In genomic region chr16:68265078-68265925, GRCh38 we compare ENCODE assay signal across 9 cellular contexts. TPM values are rescaled to one million over a fixed set of nuclear protein-coding genes. Genes with fewer than 3 reads are reported as not detected.
DNase-seq lines count a peak whose midpoint lies in the region; ATAC-seq and TF ChIP-seq lines count a peak whose summit lies in the region.
"Had no signal": no experiment of that assay in that cellular context is flagged by ENCODE, and none has a peak within 500 bp of the region (broad histone marks: within the 10 kb centered on the region; RNA-seq: fewer than 3 reads in every experiment).

No MANE protein-coding gene starts in this region.

- H4K8ac ChIP-seq in neuronal stem cell (ENCODE audit: low read depth, low read length), result no peak overlapping the region

- H3K79me1 ChIP-seq in neuronal stem cell (ENCODE audit: low read depth, low read length), result peaks cover 3% of the 10 kb centered on the region

- H2BK120ac ChIP-seq in neuronal stem cell (ENCODE audit: low read depth, low read length), result no peak overlapping the region

- H3K27me3 ChIP-seq in OCI-LY1 (ENCODE audit: insufficient read depth, low read length) (no peaks in the 10 kb centered on the region), foreskin keratinocyte (no peaks in the 10 kb centered on the region), neuronal stem cell (ENCODE audit: control insufficient read depth in 3 of 3, insufficient read depth in 3 of 3, low read depth in 1 of 3, low read length in 3 of 3) (peaks cover 0 to 5% (median 0%) of the 10 kb centered on the region in 3 experiments)

- no peak overlapping the region for H2AK5ac ChIP-seq in neuronal stem cell (ENCODE audit: low read depth, low read length)

- peak overlapping the region; percentile 98 for H3K27ac ChIP-seq in OCI-LY1 (ENCODE audit: low read depth, low read length, poor library complexity, severe bottlenecking)
- H3K27ac ChIP-seq in foreskin keratinocyte, result peak overlapping the region; percentile 26
- H3K27ac ChIP-seq in neuronal stem cell (replicated peaks; ENCODE audit: low read length), result no peak overlapping the region

- ATAC-seq in foreskin keratinocyte, result peak; percentile 58

- peak; percentile 88 for DNase-seq in ELR (ENCODE audit: low read depth)
- DNase-seq in HEK293T (ENCODE audit: extremely low spot score), result peak; percentile 32
- no peak for DNase-seq in activated T-helper 2 cell treated with anti-CD3 and anti-CD28 coated beads, Interferon-gamma antibody, Interleukin-2, Interleukin-4, amounts not matched to agents 10 μg/mL and 5 μg/mL and 100 μg/mL, durations not matched to agents 14 hours and 24 hours and 36 hours (ENCODE audit: low spot score)
- DNase-seq in foreskin keratinocyte, result peak; percentile 71 to 83
- DNase-seq in neuronal stem cell (ENCODE audit: low spot score), result no peak
- no peak for DNase-seq in NCI-H2029 (lab: John Stamatoyannopoulos, UW)
- DNase-seq in putamen (ENCODE audit: low spot score), result no peak

- H3K14ac ChIP-seq in neuronal stem cell (ENCODE audit: low read length), result peak overlapping the region; percentile 100

- no peak overlapping the region for H2AFZ ChIP-seq in OCI-LY1 (ENCODE audit: low read length)
- H2AFZ ChIP-seq in neuronal stem cell (ENCODE audit: low read length), result peak overlapping the region; percentile 94

- peak overlapping the region; percentile 80 for H3K4ac ChIP-seq in neuronal stem cell (ENCODE audit: low read length)

- peaks cover 45% of the 10 kb centered on the region for H3K4me1 Mint-ChIP-seq in activated T-helper 2 cell treated with anti-CD3 and anti-CD28 coated beads, Interferon-gamma antibody, Interleukin-2, Interleukin-4, amounts not matched to agents 10 μg/mL and 5 μg/mL and 100 μg/mL, durations not matched to agents 14 hours and 24 hours and 36 hours (ENCODE audit: low read depth)

- H2BK5ac ChIP-seq in neuronal stem cell (ENCODE audit: low read length), result no peak overlapping the region

- no CpG with 5 or more reads among the region's 23 CpGs for WGBS in neuronal stem cell (ENCODE audit: extremely low coverage in 2 of 2, insufficient read length in 2 of 2, insufficient replicate concordance in 1 of 2), 2 donors

- peak overlapping the region; percentile 28 for H2BK12ac ChIP-seq in neuronal stem cell (ENCODE audit: low read length)

- H3K9me2 ChIP-seq in OCI-LY1 (ENCODE audit: low read depth, low read length), result no peaks in the 10 kb centered on the region

- H3K4me3 Mint-ChIP-seq in activated T-helper 2 cell treated with anti-CD3 and anti-CD28 coated beads, Interferon-gamma antibody, Interleukin-2, Interleukin-4, amounts not matched to agents 10 μg/mL and 5 μg/mL and 100 μg/mL, durations not matched to agents 14 hours and 24 hours and 36 hours (ENCODE audit: low read depth), result peak overlapping the region; percentile 93

- peak overlapping the region; percentile 87 for H3K4me3 ChIP-seq in OCI-LY1 (ENCODE audit: low read depth, low read length, poor library complexity, severe bottlenecking)
- peak overlapping the region; percentile 88 to 92 for H3K4me3 ChIP-seq in neuronal stem cell (ENCODE audit: low read length in 2 of 2)

- TF ChIP-seq CTCF in OCI-LY1 (IDR thresholded peaks at IDR 0.05; ENCODE audit: low read length) (no peak), foreskin keratinocyte (conservative IDR thresholded peaks at IDR 0.05) (no peak)

- H2BK15ac ChIP-seq in neuronal stem cell (ENCODE audit: low read length), result no peak overlapping the region

- intact Hi-C loops in activated T-helper 2 cell treated with anti-CD3 and anti-CD28 coated beads, Interferon-gamma antibody, Interleukin-2, Interleukin-4, amounts not matched to agents 10 μg/mL and 5 μg/mL and 100 μg/mL, durations not matched to agents 14 hours and 24 hours and 36 hours (cut with micrococcal nuclease), result loop anchor here (1.0 kb wide), 1 partner anchor 10 kb away; no protein-coding TSS in a partner anchor

- peaks cover 41% of the 10 kb centered on the region for H3K36me3 Mint-ChIP-seq in activated T-helper 2 cell treated with anti-CD3 and anti-CD28 coated beads, Interferon-gamma antibody, Interleukin-2, Interleukin-4, amounts not matched to agents 10 μg/mL and 5 μg/mL and 100 μg/mL, durations not matched to agents 14 hours and 24 hours and 36 hours (ENCODE audit: low read depth)

- H3K36me3 ChIP-seq in OCI-LY1 (ENCODE audit: insufficient read depth, low read length) (peaks cover 11% of the 10 kb centered on the region; the same call in 1 of the 2 replicates), neuronal stem cell (replicated peaks in 1 of 2; ENCODE audit: control insufficient read depth in 2 of 2, insufficient read depth in 2 of 2, low read length in 2 of 2) (peaks cover 2% of the 10 kb centered on the region in 2 donors)

- H4K20me1 ChIP-seq in OCI-LY1 (ENCODE audit: insufficient read depth, low read length), result no peaks in the 10 kb centered on the region

- CTCF ChIA-PET in HEK293T (lab: Yijun Ruan, JAX), result interaction anchor here (2.2 kb wide), 1 partner anchor 63 kb away, joined by 28 read pairs; no protein-coding TSS in a partner anchor

- H3K4me2 ChIP-seq in OCI-LY1 (ENCODE audit: low read length) (peak overlapping the region; percentile 84), neuronal stem cell (ENCODE audit: insufficient read depth, low read length, poor library complexity, severe bottlenecking) (peak overlapping the region; percentile 99)

- no peaks in the 10 kb centered on the region for H3K27me3 Mint-ChIP-seq in activated T-helper 2 cell treated with anti-CD3 and anti-CD28 coated beads, Interferon-gamma antibody, Interleukin-2, Interleukin-4, amounts not matched to agents 10 μg/mL and 5 μg/mL and 100 μg/mL, durations not matched to agents 14 hours and 24 hours and 36 hours (ENCODE audit: low read depth)

- H3K9me3 Mint-ChIP-seq in activated T-helper 2 cell treated with anti-CD3 and anti-CD28 coated beads, Interferon-gamma antibody, Interleukin-2, Interleukin-4, amounts not matched to agents 10 μg/mL and 5 μg/mL and 100 μg/mL, durations not matched to agents 14 hours and 24 hours and 36 hours, result no peaks in the 10 kb centered on the region

- H4K91ac ChIP-seq in neuronal stem cell (ENCODE audit: low read depth, low read length, poor library complexity), result no peak overlapping the region

- POLR2A ChIA-PET in HEK293T (lab: Yijun Ruan, JAX), result interaction anchor here (1.1 to 3.6 kb wide), 2 partner anchors 20 to 46 kb away, joined by 3 to 35 read pairs; partner anchors contain the start of genes PLA2G15, PRMT7 and SLC7A6OS

- H3K9me3 ChIP-seq in OCI-LY1 (ENCODE audit: low read length) (no peaks in the 10 kb centered on the region), neuronal stem cell (replicated peaks in 1 of 2; ENCODE audit: control insufficient read depth in 2 of 2, insufficient read depth in 1 of 2, low read depth in 1 of 2, low read length in 2 of 2) (peaks cover 0 to 2% of the 10 kb centered on the region in 2 donors)

- H3K9ac ChIP-seq in OCI-LY1 (ENCODE audit: low read length) (peak overlapping the region; percentile 71), neuronal stem cell (ENCODE audit: low read depth, low read length, poor library complexity) (peak overlapping the region; percentile 98)

- H3K4me1 ChIP-seq in OCI-LY1 (ENCODE audit: insufficient read depth, low read length, severe bottlenecking) (peaks cover 55% of the 10 kb centered on the region), foreskin keratinocyte (no peaks in the 10 kb centered on the region), neuronal stem cell (ENCODE audit: control insufficient read depth in 2 of 2, insufficient read depth in 1 of 2, low read depth in 1 of 2, low read length in 2 of 2) (peaks cover 0 to 9% of the 10 kb centered on the region in 2 donors)

- peak overlapping the region; percentile 99 for H3K18ac ChIP-seq in neuronal stem cell (ENCODE audit: low read length)

- H3K23ac ChIP-seq in neuronal stem cell (ENCODE audit: low read depth, low read length, poor library complexity), result peak overlapping the region; percentile 99

- H3F3A ChIP-seq in OCI-LY1 (ENCODE audit: insufficient read depth, low read length), result no peaks in the 10 kb centered on the region

- H3K27ac Mint-ChIP-seq in activated T-helper 2 cell treated with anti-CD3 and anti-CD28 coated beads, Interferon-gamma antibody, Interleukin-2, Interleukin-4, amounts not matched to agents 10 μg/mL and 5 μg/mL and 100 μg/mL, durations not matched to agents 14 hours and 24 hours and 36 hours, result peak overlapping the region; percentile 97

- H3K79me2 ChIP-seq in OCI-LY1 (ENCODE audit: insufficient read depth, low read length), result peaks cover 41% of the 10 kb centered on the region

TF ChIP-seq in HEK293T, 16 proteins besides CTCF, POLR2A, EP300 and RAD21 (continues in another document):
- TF ChIP-seq FOXM1 (IDR thresholded peaks at IDR 0.05; ENCODE audit: borderline replicate concordance), result no peak
- TF ChIP-seq ARNT (IDR thresholded peaks at IDR 0.05), result no peak

RNA-seq across cellular contexts. Expression of gene SLC7A6, which starts 1.0 kb away (rescaled TPM):
- total RNA-seq in activated T-helper 2 cell treated with anti-CD3 and anti-CD28 coated beads, Interferon-gamma antibody, Interleukin-2, Interleukin-4, amounts not matched to agents 10 μg/mL and 5 μg/mL and 100 μg/mL, durations not matched to agents 14 hours and 24 hours and 36 hours, result 107 and 108 TPM in 2 replicates
- total RNA-seq in foreskin keratinocyte, result 26.1 and 26.5 TPM in 2 replicates
- polyA plus RNA-seq in foreskin keratinocyte, result 9.6 and 9.9 TPM in 2 replicates
- 9.0 TPM for polyA plus RNA-seq in neuronal stem cell (2013, experiment 1 of 2)
- polyA plus RNA-seq in neuronal stem cell (2013, experiment 2 of 2), result 8.7 TPM

RNA-seq across cellular contexts. Expression of gene PLA2G15, which starts 20.1 kb away (rescaled TPM):
- 9.0 and 10.3 TPM in 2 replicates for total RNA-seq in activated T-helper 2 cell treated with anti-CD3 and anti-CD28 coated beads, Interferon-gamma antibody, Interleukin-2, Interleukin-4, amounts not matched to agents 10 μg/mL and 5 μg/mL and 100 μg/mL, durations not matched to agents 14 hours and 24 hours and 36 hours
- 9.0 and 11.4 TPM in 2 replicates for total RNA-seq in foreskin keratinocyte
- polyA plus RNA-seq in foreskin keratinocyte, result 9.3 and 10.7 TPM in 2 replicates
- polyA plus RNA-seq in neuronal stem cell (2013, experiment 1 of 2), result 5.4 TPM
- polyA plus RNA-seq in neuronal stem cell (2013, experiment 2 of 2), result 5.7 TPM

RNA-seq across cellular contexts. Expression of gene ESRP2, which starts 29.4 kb away (rescaled TPM):
- total RNA-seq in activated T-helper 2 cell treated with anti-CD3 and anti-CD28 coated beads, Interferon-gamma antibody, Interleukin-2, Interleukin-4, amounts not matched to agents 10 μg/mL and 5 μg/mL and 100 μg/mL, durations not matched to agents 14 hours and 24 hours and 36 hours, result 0.23 and 0.34 TPM in 2 replicates
- total RNA-seq in foreskin keratinocyte, result 36.2 and 41.7 TPM in 2 replicates
- polyA plus RNA-seq in foreskin keratinocyte, result 20.9 and 26.1 TPM in 2 replicates
- 0.15 TPM for polyA plus RNA-seq in neuronal stem cell (2013, experiment 1 of 2)
- 0.12 TPM for polyA plus RNA-seq in neuronal stem cell (2013, experiment 2 of 2)
- total RNA-seq: frontal cortex had no signal

RNA-seq across cellular contexts. Expression of gene SLC7A6OS, which starts 45.4 kb away (rescaled TPM):
- total RNA-seq in activated T-helper 2 cell treated with anti-CD3 and anti-CD28 coated beads, Interferon-gamma antibody, Interleukin-2, Interleukin-4, amounts not matched to agents 10 μg/mL and 5 μg/mL and 100 μg/mL, durations not matched to agents 14 hours and 24 hours and 36 hours, result 24.7 and 26.7 TPM in 2 replicates
- 14.1 and 14.2 TPM in 2 replicates for total RNA-seq in foreskin keratinocyte
- polyA plus RNA-seq in foreskin keratinocyte, result 7.9 and 8.4 TPM in 2 replicates
- 11.8 TPM for polyA plus RNA-seq in neuronal stem cell (2013, experiment 1 of 2)
- 12.4 TPM for polyA plus RNA-seq in neuronal stem cell (2013, experiment 2 of 2)

RNA-seq across cellular contexts. Expression of gene PRMT7, which starts 45.5 kb away (rescaled TPM):
- total RNA-seq in activated T-helper 2 cell treated with anti-CD3 and anti-CD28 coated beads, Interferon-gamma antibody, Interleukin-2, Interleukin-4, amounts not matched to agents 10 μg/mL and 5 μg/mL and 100 μg/mL, durations not matched to agents 14 hours and 24 hours and 36 hours, result 80.5 and 90.7 TPM in 2 replicates
- 32.2 and 32.7 TPM in 2 replicates for total RNA-seq in foreskin keratinocyte
- polyA plus RNA-seq in foreskin keratinocyte, result 27.5 and 30.4 TPM in 2 replicates
- 29.2 TPM for polyA plus RNA-seq in neuronal stem cell (2013, experiment 1 of 2)
- polyA plus RNA-seq in neuronal stem cell (2013, experiment 2 of 2), result 27.7 TPM

Comparison
In these comparisons a context has a peak if more than half of its experiments do, and no peak if none do; other contexts are left out.
1. DNase-seq: peak in ELR (single experiment), HEK293T (single experiment) and foreskin keratinocyte (2 of 2); none in activated T-helper 2 cell treated with anti-CD3 and anti-CD28 coated beads, Interferon-gamma antibody, Interleukin-2, Interleukin-4, amounts not matched to agents 10 μg/mL and 5 μg/mL and 100 μg/mL, durations not matched to agents 14 hours and 24 hours and 36 hours (single experiment), neuronal stem cell (single experiment), NCI-H2029 (single experiment) and putamen (single experiment).
2. RNA of gene ESRP2, which starts 29.4 kb away (total RNA-seq): 36.2 to 41.7 TPM in foreskin keratinocyte; 0.23 to 0.34 TPM in activated T-helper 2 cell treated with anti-CD3 and anti-CD28 coated beads, Interferon-gamma antibody, Interleukin-2, Interleukin-4, amounts not matched to agents 10 μg/mL and 5 μg/mL and 100 μg/mL, durations not matched to agents 14 hours and 24 hours and 36 hours; every median in the first group is over 10 times any median in the second.